10 cellular contexts compared by ENCODE assay signal in genomic region chr15:73996939-73997338, GRCh38. TPM values are rescaled to one million over a fixed set of nuclear protein-coding genes. Genes with fewer than 3 reads are reported as not detected.
DNase-seq lines count a peak whose midpoint lies in the region; ATAC-seq, FAIRE-seq and TF ChIP-seq lines count a peak whose summit lies in the region.
"Had no signal": no experiment of that assay in that cellular context is flagged by ENCODE, and none has a peak within 500 bp of the region (broad histone marks: within the 10 kb centered on the region; RNA-seq: fewer than 3 reads in every experiment).

No MANE protein-coding gene starts in this region.

- no peak for TF ChIP-seq CTCF in foreskin fibroblast (IDR thresholded peaks at IDR 0.05; ENCODE audit: low read depth, low read length)

- H3K36me3 Mint-ChIP-seq in T-helper 2 cell treated with Interferon-gamma antibody and Interleukin-4, amounts not matched to agents 5 μg/mL and 100 μg/mL, for 36 hours (ENCODE audit: low read depth) = peaks cover 38% of the 10 kb centered on the region

- TF ChIP-seq POLR2A in GM12891 (IDR thresholded peaks at IDR 0.05; ENCODE audit: low read depth, low read length) = no peak

- DNase-seq in ACHN (peak; percentile 88), GM12891 (ENCODE audit: insufficient read length, low spot score) (no peak), foreskin fibroblast (peak in 1 of 2 donors; percentile 50)
- DNase-seq in T-helper 2 cell treated with Interferon-gamma antibody and Interleukin-4, amounts not matched to agents 5 μg/mL and 100 μg/mL, for 36 hours (ENCODE audit: low spot score) = peak; percentile 49
- no peak for DNase-seq in stimulated activated CD8-positive, alpha-beta memory T cell treated with anti-CD3 and anti-CD28 coated beads, Interleukin-4, amount 100 ng/mL, for 48 hours
- DNase-seq in activated CD4-positive, alpha-beta T cell treated with anti-CD3 and anti-CD28 coated beads, Interleukin-2, amount 50 U/mL, for 1 hour = no peak

- H3K4me1 Mint-ChIP-seq in T-helper 2 cell treated with Interferon-gamma antibody and Interleukin-4, amounts not matched to agents 5 μg/mL and 100 μg/mL, for 36 hours (ENCODE audit: low read depth) = peaks cover 49% of the 10 kb centered on the region

- in situ Hi-C loops in ACHN (cut with HindIII; ENCODE audit: low pct_ligation_motif_present, low pct_unique_long_range_greater_than_20kb, low sequenced_read_pairs) = no loop called here

- no peaks in the 10 kb centered on the region for H3K9me3 Mint-ChIP-seq in T-helper 2 cell treated with Interferon-gamma antibody and Interleukin-4, amounts not matched to agents 5 μg/mL and 100 μg/mL, for 36 hours

- peak overlapping the region; percentile 94 for H3K4me3 Mint-ChIP-seq in T-helper 2 cell treated with Interferon-gamma antibody and Interleukin-4, amounts not matched to agents 5 μg/mL and 100 μg/mL, for 36 hours

- FAIRE-seq in GM12891 (lab: Jason Lieb, UNC) = peak; percentile 87
- FAIRE-seq: endometrium had no signal

- no peaks in the 10 kb centered on the region for H3K27me3 Mint-ChIP-seq in T-helper 2 cell treated with Interferon-gamma antibody and Interleukin-4, amounts not matched to agents 5 μg/mL and 100 μg/mL, for 36 hours (ENCODE audit: low read depth)

- peak overlapping the region; percentile 89 for H3K27ac Mint-ChIP-seq in T-helper 2 cell treated with Interferon-gamma antibody and Interleukin-4, amounts not matched to agents 5 μg/mL and 100 μg/mL, for 36 hours

- no peak for ATAC-seq in GM18867 (IDR thresholded peaks at IDR 0.05; ENCODE audit: unreplicated experiment)

- H3K4me3 ChIP-seq in foreskin fibroblast (ENCODE audit: low read depth in 1 of 2, low read length in 2 of 2) (peak overlapping the region; percentile 94 to 99), skin epidermis (peak overlapping the region; percentile 9 to 93 (median 71))
- H3K4me3 ChIP-seq: HAP-1 had no signal

- peak overlapping the region in 19 of 21 experiments; percentile 5 to 99 (median 94) for H3K27ac ChIP-seq in skin epidermis

TF ChIP-seq in GM12891, 5 proteins besides CTCF, POLR2A, EP300 and RAD21:
- TF ChIP-seq POLR2AphosphoS5 (IDR thresholded peaks at IDR 0.05; ENCODE audit: low read depth, low read length) (no peak), PAX5 (IDR thresholded peaks at IDR 0.05; ENCODE audit: insufficient read depth, low read length, severe bottlenecking) (no peak), SPI1 (IDR thresholded peaks at IDR 0.05; ENCODE audit: low read depth, low read length) (no peak), POU2F2 (IDR thresholded peaks at IDR 0.05; ENCODE audit: low read depth, low read length) (no peak), TAF1 (IDR thresholded peaks at IDR 0.05; ENCODE audit: low read depth, low read length) (no peak)

RNA-seq across cellular contexts. Expression of gene PML, which starts 2.4 kb away (rescaled TPM):
- 47.9 TPM for polyA plus RNA-seq in GM12891 (2012; ENCODE audit: low read depth, missing spikeins)

RNA-seq across cellular contexts. Expression of gene STOML1, which starts 4.8 kb away (rescaled TPM):
- 6.3 TPM for polyA plus RNA-seq in GM12891 (2012; ENCODE audit: low read depth, missing spikeins)

Comparison
In these comparisons a context has a peak if more than half of its experiments do, and no peak if none do; other contexts are left out.
1. DNase-seq: peak in ACHN (single experiment) and T-helper 2 cell treated with Interferon-gamma antibody and Interleukin-4, amounts not matched to agents 5 μg/mL and 100 μg/mL, for 36 hours (single experiment); none in GM12891 (single experiment), stimulated activated CD8-positive, alpha-beta memory T cell treated with anti-CD3 and anti-CD28 coated beads, Interleukin-4, amount 100 ng/mL, for 48 hours (single experiment) and activated CD4-positive, alpha-beta T cell treated with anti-CD3 and anti-CD28 coated beads, Interleukin-2, amount 50 U/mL, for 1 hour (single experiment).